Comparison of ENCODE assay signal across 11 cellular contexts in genomic region chr5:149749481-149750365, GRCh38. TPM values are rescaled to one million over a fixed set of nuclear protein-coding genes. Genes with fewer than 3 reads are reported as not detected.
DNase-seq lines count a peak whose midpoint lies in the region; ATAC-seq, FAIRE-seq and TF ChIP-seq lines count a peak whose summit lies in the region.
"Had no signal": no experiment of that assay in that cellular context is flagged by ENCODE, and none has a peak within 500 bp of the region (broad histone marks: within the 10 kb centered on the region; RNA-seq: fewer than 3 reads in every experiment).

No MANE protein-coding gene starts in this region.

- H3K14ac ChIP-seq in mesenchymal stem cell (ENCODE audit: low read length in 2 of 2): no peak overlapping the region

- no peak for TF ChIP-seq RAD21 in K562 (CRISPR knock-in tag; conservative IDR thresholded peaks at IDR 0.05 in 1 of 2, IDR thresholded peaks at IDR 0.05 in 1 of 2)

- H3K27ac ChIP-seq in K562 (ENCODE audit: extremely low read depth, low read depth, low read length) (no peak overlapping the region), mesenchymal stem cell (ENCODE audit: low read length, poor library complexity, severe bottlenecking) (no peak overlapping the region), endodermal cell (ENCODE audit: low read depth, low read length) (no peak overlapping the region)
- H3K27ac ChIP-seq: C4-2B had no signal

- CTCF ChIA-PET in K562 (lab: Yijun Ruan, JAX; ENCODE audit: low intra/inter-chr PET ratio): no interaction called here

- ATAC-seq in K562 (no peak; the same call in 2 of the 3 replicates), HG02610 (IDR thresholded peaks at IDR 0.05; ENCODE audit: unreplicated experiment) (no peak)

- H2BK15ac ChIP-seq in mesenchymal stem cell (ENCODE audit: low read depth, poor library complexity, severe bottlenecking): no peak overlapping the region

- no peak overlapping the region for H2BK12ac ChIP-seq in mesenchymal stem cell (ENCODE audit: low read length in 2 of 2)

- H4K20me1 ChIP-seq in K562 (replicated peaks; ENCODE audit: control insufficient read depth, insufficient read depth, low read length): peaks cover 44% of the 10 kb centered on the region

- no peak for TF ChIP-seq POLR2A in K562 (conservative IDR thresholded peaks at IDR 0.05)

- intact Hi-C loops in K562 (cut with micrococcal nuclease): no loop called here

- H3K79me1 ChIP-seq in mesenchymal stem cell (replicated peaks; ENCODE audit: low read length, poor library complexity, severe bottlenecking): peaks cover 18% of the 10 kb centered on the region

- H3K27me3 ChIP-seq in K562 (ENCODE audit: control insufficient read depth in 2 of 2, insufficient read depth in 2 of 2, low read length in 2 of 2) (no peaks in the 10 kb centered on the region), mesenchymal stem cell (ENCODE audit: control insufficient read depth in 1 of 2, insufficient read depth in 1 of 2, low read length in 2 of 2) (no peaks in the 10 kb centered on the region), endodermal cell (ENCODE audit: control insufficient read depth, insufficient read depth, low read length, poor library complexity, severe bottlenecking) (no peaks in the 10 kb centered on the region)

- no peak overlapping the region for H3K9ac ChIP-seq in K562 (ENCODE audit: insufficient read depth in 1 of 2, low read depth in 2 of 2, low read length in 2 of 2)
- peak overlapping the region; percentile 44 for H3K9ac ChIP-seq in mesenchymal stem cell (ENCODE audit: low read length)
- no peak overlapping the region for H3K9ac ChIP-seq in endodermal cell (ENCODE audit: extremely low read depth, low read length, poor library complexity, severe bottlenecking)

- H3K4me3 ChIP-seq in K562 (no peak overlapping the region), mesenchymal stem cell (ENCODE audit: insufficient read depth in 1 of 2, low read depth in 1 of 2, low read length in 2 of 2) (peak overlapping the region in 1 of 2 experiments; percentile 48), endodermal cell (ENCODE audit: low read length) (no peak overlapping the region)

- no peak overlapping the region for H3K27ac Mint-ChIP-seq in endodermal cell

- H4K91ac ChIP-seq in mesenchymal stem cell (ENCODE audit: low read length): no peak overlapping the region

- H2BK5ac ChIP-seq in mesenchymal stem cell (ENCODE audit: low read depth, low read length, poor library complexity, severe bottlenecking): no peak overlapping the region

- peaks cover 27% of the 10 kb centered on the region for H3K4me1 Mint-ChIP-seq in endodermal cell

- H2AFZ ChIP-seq in K562 (ENCODE audit: low read depth, low read length) (no peak overlapping the region), mesenchymal stem cell (ENCODE audit: low read depth, low read length) (no peak overlapping the region)

- H2BK120ac ChIP-seq in mesenchymal stem cell (ENCODE audit: low read depth, low read length): no peak overlapping the region

- no peak for TF ChIP-seq EP300 in K562 (IDR thresholded peaks at IDR 0.05; ENCODE audit: low read length)

- no peak overlapping the region for H4K8ac ChIP-seq in mesenchymal stem cell (ENCODE audit: low read length)

- peak; percentile 29 for FAIRE-seq in K562 (lab: Jason Lieb, UNC)

- no peaks in the 10 kb centered on the region for H3K9me3 Mint-ChIP-seq in endodermal cell

- WGBS in K562 (ENCODE audit: insufficient coverage, low coverage, missing lambda C conversion rate): 62% methylated on average over 8 of the region's 8 CpGs
- 79% methylated on average over 7 of the region's 8 CpGs for WGBS in mesenchymal stem cell
- 83 to 90% methylated on average over 5 to 8 of the region's 8 CpGs for WGBS in endodermal cell (ENCODE audit: insufficient coverage in 1 of 2, insufficient read length in 1 of 2), 2 experiments

- H3K4me2 ChIP-seq in K562 (ENCODE audit: insufficient read depth, low read length): no peak overlapping the region
- H3K4me2 ChIP-seq in mesenchymal stem cell (ENCODE audit: low read length, poor library complexity, severe bottlenecking): no peak overlapping the region

- H3K9me1 ChIP-seq in K562 (ENCODE audit: control insufficient read depth, insufficient read depth, low read length): peaks cover 8% of the 10 kb centered on the region

- no peak overlapping the region for H3K23ac ChIP-seq in mesenchymal stem cell (ENCODE audit: low read length in 2 of 2)

- no peak overlapping the region for H3K18ac ChIP-seq in mesenchymal stem cell (ENCODE audit: low read depth in 1 of 2, low read length in 2 of 2)

- H3K4me3 Mint-ChIP-seq in endodermal cell: no peak overlapping the region

- in situ Hi-C loops in K562 (cut with MboI): no loop called here

- no peaks in the 10 kb centered on the region for H3K27me3 Mint-ChIP-seq in endodermal cell (ENCODE audit: insufficient read depth)

- peaks cover 16 to 20% of the 10 kb centered on the region in 2 experiments; a peak in 4 of 5 replicates for H3K4me1 ChIP-seq in K562 (replicated peaks in 1 of 2; ENCODE audit: control insufficient read depth in 2 of 2, insufficient read depth in 2 of 2, low read length in 2 of 2)
- peaks cover 10% of the 10 kb centered on the region for H3K4me1 ChIP-seq in mesenchymal stem cell (ENCODE audit: control insufficient read depth, insufficient read depth, low read depth, low read length)
- H3K4me1 ChIP-seq in endodermal cell (ENCODE audit: control insufficient read depth, insufficient read depth, low read length): no peaks in the 10 kb centered on the region

- POLR2A ChIA-PET in K562 (lab: Yijun Ruan, JAX): interaction anchor here (0.6 to 1.7 kb wide), 4 partner anchors 10 to 250 kb away, joined by 3 to 4 read pairs (median 4); no protein-coding TSS in a partner anchor

- BruUV-seq in K562 (replicated peaks; lab: Mats Ljungman, UMichigan): no TSS peak

- TF ChIP-seq CTCF in K562 (IDR thresholded peaks at IDR 0.05 in 2 of 3, conservative IDR thresholded peaks at IDR 0.05 in 1 of 3; ENCODE audit: insufficient read depth in 2 of 3, low read depth in 1 of 3, low read length in 3 of 3) (no peak), GM10266 (IDR thresholded peaks at IDR 0.05; ENCODE audit: control insufficient read depth, insufficient read depth, low read depth, missing control alignments) (no peak), endodermal cell (conservative IDR thresholded peaks at IDR 0.05) (no peak)

- H3K36me3 Mint-ChIP-seq in endodermal cell (ENCODE audit: low read depth): no peaks in the 10 kb centered on the region

- no peak overlapping the region for H2AK5ac ChIP-seq in mesenchymal stem cell (ENCODE audit: low read length, severe bottlenecking)

- DNase-seq in AML-193 (lab: John Stamatoyannopoulos, UW) (peak; percentile 5 to 9), M059J (ENCODE audit: low read depth) (peak; percentile 41), K562 (ENCODE audit: extremely low read depth in 1 of 4, low spot score in 3 of 4) (no peak), mesenchymal stem cell (peak; percentile 26), GM10266 (ENCODE audit: extremely low spot score) (no peak), endodermal cell (no peak), COLO829 (ENCODE audit: low spot score) (no peak)
- DNase-seq: activated CD4-positive, alpha-beta T cell treated with anti-CD3 and anti-CD28 coated beads, Interleukin-2, amount 50 U/mL, for 48 hours; left cardiac atrium had no signal

- H3K36me3 ChIP-seq in K562 (ENCODE audit: control insufficient read depth, insufficient read depth, low read length): peaks cover 34% of the 10 kb centered on the region; the same call in 1 of the 3 replicates
- no peaks in the 10 kb centered on the region for H3K36me3 ChIP-seq in mesenchymal stem cell (ENCODE audit: control insufficient read depth in 1 of 2, insufficient read depth in 2 of 2, low read depth in 1 of 2, low read length in 2 of 2)
- no peaks in the 10 kb centered on the region for H3K36me3 ChIP-seq in endodermal cell (ENCODE audit: control insufficient read depth, insufficient read depth, low read length)

- peaks cover 95% of the 10 kb centered on the region for H3K79me2 ChIP-seq in K562 (ENCODE audit: control insufficient read depth, insufficient read depth, low read length)

- no peak overlapping the region for H3K4ac ChIP-seq in mesenchymal stem cell (ENCODE audit: low read depth in 1 of 2, low read length in 2 of 2)

- no peaks in the 10 kb centered on the region for H3K9me3 ChIP-seq in K562 (replicated peaks; ENCODE audit: control insufficient read depth, insufficient read depth, low read depth, low read length)
- H3K9me3 ChIP-seq in mesenchymal stem cell (ENCODE audit: control insufficient read depth, low read length): no peaks in the 10 kb centered on the region
- H3K9me3 ChIP-seq in endodermal cell (ENCODE audit: control insufficient read depth, low read length): no peaks in the 10 kb centered on the region

TF ChIP-seq in K562, 482 proteins besides CTCF, POLR2A, EP300 and RAD21 (continues in another document):
- no peak for TF ChIP-seq SNRNP70 (optimal IDR thresholded peaks at IDR 0.05; ENCODE audit: low read depth, low read length)
- TF ChIP-seq EWSR1 (IDR thresholded peaks at IDR 0.05; ENCODE audit: borderline replicate concordance, low read depth, partially characterized antibody): no peak
- peak; percentile 37; the same call in 1 of the 2 replicates for TF ChIP-seq DPF2 (IDR thresholded peaks at IDR 0.05)

RNA-seq across cellular contexts. Expression of gene PPARGC1B, which starts 19.6 kb away (rescaled TPM):
- total RNA-seq in M059J (2014; rRNA removed; shearing (Covaris generic)): 0.66 and 0.86 TPM in 2 replicates
- total RNA-seq in K562 (2011; cell fraction: chromatin; rRNA removed; ENCODE audit: low replicate concordance): 34.1 and 39.8 TPM in 2 replicates
- 20.5 and 21.1 TPM in 2 replicates for total RNA-seq in K562 (2011; cell fraction: nucleolus; rRNA removed)
- 24.4 and 30.4 TPM in 2 replicates for total RNA-seq in K562 (2011; cell fraction: nucleoplasm; rRNA removed)
- 8.6 and 10.9 TPM in 2 replicates for total RNA-seq in K562 (2014; rRNA removed)
- total RNA-seq in K562 (2014; rRNA removed; fragmentation: Illumina TruSeq; extraction: Trizol): 7.1 TPM in 2 replicates
- 7.3 and 8.1 TPM in 2 replicates for total RNA-seq in K562 (2015; rRNA removed; fragmentation: Illumina TruSeq; extraction: Trizol)
- 23.3 and 29.0 TPM in 2 replicates for total RNA-seq in K562 (2021)
- 2.8 and 3.0 TPM in 2 replicates for polyA plus RNA-seq in K562 (2011; rRNA removed)
- 2.2 and 2.6 TPM in 2 replicates for polyA plus RNA-seq in K562 (2011; cell fraction: cytosol; rRNA removed)
- polyA plus RNA-seq in K562 (2011; cell fraction: nucleus; rRNA removed): 13.0 and 17.4 TPM in 2 replicates
- polyA plus RNA-seq in K562 (2012): 6.4 and 8.1 TPM in 2 replicates
- 11.6 and 11.7 TPM in 2 replicates for polyA plus RNA-seq in K562 (2014; fragmentation: Illumina TruSeq; extraction: Trizol)
- 1 to 10 TPM; 2.5 to 6.3 TPM for polyA plus RNA-seq in K562 (2014; fragmentation: Nextera tagmentation; extraction: Ambion mirVana)
- 8.7 and 8.8 TPM in 2 replicates for polyA plus RNA-seq in K562 (2014; rRNA removed)
- 7.3 and 7.7 TPM in 2 replicates for polyA minus RNA-seq in K562 (2011; rRNA and poly(A)+ RNA removed)
- 8.8 and 11.6 TPM in 2 replicates for polyA minus RNA-seq in K562 (2011; cell fraction: cytosol; rRNA and poly(A)+ RNA removed)
- 9.4 and 10.8 TPM in 2 replicates for polyA minus RNA-seq in K562 (2011; cell fraction: nucleus; rRNA and poly(A)+ RNA removed)
- 1.9 TPM for polyA plus RNA-seq in mesenchymal stem cell (2013, experiment 1 of 2)
- 2.4 TPM for polyA plus RNA-seq in mesenchymal stem cell (2013, experiment 2 of 2)
- total RNA-seq in endodermal cell: 1 to 10 TPM; 1.1 to 2.7 TPM
- 0.71 TPM for polyA plus RNA-seq in endodermal cell (2013, experiment 1 of 2)
- polyA plus RNA-seq in endodermal cell (2013, experiment 2 of 2): 0.50 TPM

Comparison
In these comparisons a context has a peak if more than half of its experiments do, and no peak if none do; other contexts are left out.
1. DNase-seq: peak in AML-193 (2 of 2), M059J (single experiment) and mesenchymal stem cell (single experiment); none in K562 (0 of 4), GM10266 (single experiment), endodermal cell (single experiment) and COLO829 (single experiment).